ENCODE assay signal across 3 cellular contexts in the genomic region with DNA sequence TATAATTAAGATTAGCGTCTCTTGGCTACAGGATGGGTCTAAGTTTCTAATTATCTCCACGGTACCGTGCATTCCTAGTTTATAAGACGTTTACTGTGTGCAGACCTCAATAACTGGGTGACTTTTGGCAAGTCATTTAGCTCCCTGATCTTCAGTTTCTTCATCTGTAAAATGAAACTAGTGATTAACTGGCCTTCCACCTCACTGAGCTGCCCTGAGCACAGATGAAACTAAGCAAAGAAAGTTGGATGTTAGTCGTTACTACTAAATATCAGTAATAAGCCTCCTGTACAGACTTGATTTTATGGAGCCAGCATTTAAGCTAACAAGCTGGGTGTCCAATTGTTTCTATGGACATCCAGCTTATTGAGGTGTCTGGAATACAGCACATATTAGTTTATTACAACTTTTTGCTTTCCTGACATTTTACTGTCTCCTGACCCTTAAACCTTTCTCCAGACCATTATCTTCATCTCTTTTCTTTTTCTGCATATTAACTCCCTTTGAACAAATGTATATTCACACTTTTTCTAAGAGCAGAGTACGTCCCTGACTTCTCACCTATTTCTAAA.
TF ChIP-seq lines count a peak whose summit lies in the region.

No MANE protein-coding gene starts in this region.

TF ChIP-seq in SK-N-SH treated with all-trans-retinoic acid at 6 μM for 48 hours, 23 proteins besides CTCF, POLR2A, EP300 and RAD21:
- TF ChIP-seq TOX (CRISPR knock-in tag; IDR thresholded peaks at IDR 0.05; ENCODE audit: borderline replicate concordance) (no peak), ESRRG (CRISPR knock-in tag; IDR thresholded peaks at IDR 0.05) (no peak), ZNF565 (CRISPR knock-in tag; conservative IDR thresholded peaks at IDR 0.05; ENCODE audit: low read depth) (no peak), TCF4 (CRISPR knock-in tag; IDR thresholded peaks at IDR 0.05; ENCODE audit: borderline replicate concordance) (no peak), GLIS3 (CRISPR knock-in tag; IDR thresholded peaks at IDR 0.05) (no peak), PATZ1 (CRISPR knock-in tag; IDR thresholded peaks at IDR 0.05; ENCODE audit: borderline replicate concordance) (no peak), BACH2 (CRISPR knock-in tag; IDR thresholded peaks at IDR 0.05; ENCODE audit: borderline replicate concordance) (no peak), PPARA (CRISPR knock-in tag; IDR thresholded peaks at IDR 0.05; ENCODE audit: borderline replicate concordance) (no peak), ZC3H10 (CRISPR knock-in tag; IDR thresholded peaks at IDR 0.05) (no peak), CSRNP3 (CRISPR knock-in tag; IDR thresholded peaks at IDR 0.05) (no peak), ZFP30 (CRISPR knock-in tag; IDR thresholded peaks at IDR 0.05) (no peak)
- TF ChIP-seq, protein P1, sequence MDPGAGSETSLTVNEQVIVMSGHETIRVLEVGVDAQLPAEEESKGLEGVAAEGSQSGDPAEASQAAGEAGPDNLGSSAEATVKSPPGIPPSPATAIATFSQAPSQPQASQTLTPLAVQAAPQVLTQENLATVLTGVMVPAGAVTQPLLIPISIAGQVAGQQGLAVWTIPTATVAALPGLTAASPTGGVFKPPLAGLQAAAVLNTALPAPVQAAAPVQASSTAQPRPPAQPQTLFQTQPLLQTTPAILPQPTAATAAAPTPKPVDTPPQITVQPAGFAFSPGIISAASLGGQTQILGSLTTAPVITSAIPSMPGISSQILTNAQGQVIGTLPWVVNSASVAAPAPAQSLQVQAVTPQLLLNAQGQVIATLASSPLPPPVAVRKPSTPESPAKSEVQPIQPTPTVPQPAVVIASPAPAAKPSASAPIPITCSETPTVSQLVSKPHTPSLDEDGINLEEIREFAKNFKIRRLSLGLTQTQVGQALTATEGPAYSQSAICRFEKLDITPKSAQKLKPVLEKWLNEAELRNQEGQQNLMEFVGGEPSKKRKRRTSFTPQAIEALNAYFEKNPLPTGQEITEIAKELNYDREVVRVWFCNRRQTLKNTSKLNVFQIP (CRISPR knock-in tag; IDR thresholded peaks at IDR 0.05; ENCODE audit: borderline replicate concordance, low read depth) = no peak

TF ChIP-seq in SK-N-SH, 30 proteins besides CTCF, POLR2A, EP300 and RAD21:
- TF ChIP-seq, protein P2, sequence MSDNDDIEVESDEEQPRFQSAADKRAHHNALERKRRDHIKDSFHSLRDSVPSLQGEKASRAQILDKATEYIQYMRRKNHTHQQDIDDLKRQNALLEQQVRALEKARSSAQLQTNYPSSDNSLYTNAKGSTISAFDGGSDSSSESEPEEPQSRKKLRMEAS (IDR thresholded peaks at IDR 0.05; ENCODE audit: low read depth) = no peak
- TF ChIP-seq TEAD4 (IDR thresholded peaks at IDR 0.05; ENCODE audit: borderline replicate concordance, insufficient read depth) = no peak
- no peak for TF ChIP-seq GABPA (IDR thresholded peaks at IDR 0.05; ENCODE audit: low read depth)
- TF ChIP-seq FOSL2 (IDR thresholded peaks at IDR 0.05; ENCODE audit: borderline replicate concordance, low read depth) = no peak
- TF ChIP-seq JUND (IDR thresholded peaks at IDR 0.05) = no peak
- TF ChIP-seq, protein P3, sequence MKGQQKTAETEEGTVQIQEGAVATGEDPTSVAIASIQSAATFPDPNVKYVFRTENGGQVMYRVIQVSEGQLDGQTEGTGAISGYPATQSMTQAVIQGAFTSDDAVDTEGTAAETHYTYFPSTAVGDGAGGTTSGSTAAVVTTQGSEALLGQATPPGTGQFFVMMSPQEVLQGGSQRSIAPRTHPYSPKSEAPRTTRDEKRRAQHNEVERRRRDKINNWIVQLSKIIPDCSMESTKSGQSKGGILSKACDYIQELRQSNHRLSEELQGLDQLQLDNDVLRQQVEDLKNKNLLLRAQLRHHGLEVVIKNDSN (IDR thresholded peaks at IDR 0.05; ENCODE audit: borderline replicate concordance, low read depth) = no peak
- TF ChIP-seq, protein P4, sequence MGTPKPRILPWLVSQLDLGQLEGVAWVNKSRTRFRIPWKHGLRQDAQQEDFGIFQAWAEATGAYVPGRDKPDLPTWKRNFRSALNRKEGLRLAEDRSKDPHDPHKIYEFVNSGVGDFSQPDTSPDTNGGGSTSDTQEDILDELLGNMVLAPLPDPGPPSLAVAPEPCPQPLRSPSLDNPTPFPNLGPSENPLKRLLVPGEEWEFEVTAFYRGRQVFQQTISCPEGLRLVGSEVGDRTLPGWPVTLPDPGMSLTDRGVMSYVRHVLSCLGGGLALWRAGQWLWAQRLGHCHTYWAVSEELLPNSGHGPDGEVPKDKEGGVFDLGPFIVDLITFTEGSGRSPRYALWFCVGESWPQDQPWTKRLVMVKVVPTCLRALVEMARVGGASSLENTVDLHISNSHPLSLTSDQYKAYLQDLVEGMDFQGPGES (IDR thresholded peaks at IDR 0.05; ENCODE audit: low read depth, low read length) = no peak

TF ChIP-seq in K562, 482 proteins besides CTCF, POLR2A, EP300 and RAD21:
- no peak for TF ChIP-seq TBL1XR1 (IDR thresholded peaks at IDR 0.05; ENCODE audit: low read length in 2 of 2)
- TF ChIP-seq THRA (IDR thresholded peaks at IDR 0.05) = no peak
- TF ChIP-seq ELF2 (CRISPR knock-in tag; IDR thresholded peaks at IDR 0.05) = no peak
- TF ChIP-seq ARHGAP35 (IDR thresholded peaks at IDR 0.05; ENCODE audit: partially characterized antibody) = no peak
- no peak for TF ChIP-seq STAG1 (CRISPR knock-in tag; IDR thresholded peaks at IDR 0.05; ENCODE audit: borderline replicate concordance)
- TF ChIP-seq IFI16 (CRISPR knock-in tag; IDR thresholded peaks at IDR 0.05) = no peak
- TF ChIP-seq, protein P5, sequence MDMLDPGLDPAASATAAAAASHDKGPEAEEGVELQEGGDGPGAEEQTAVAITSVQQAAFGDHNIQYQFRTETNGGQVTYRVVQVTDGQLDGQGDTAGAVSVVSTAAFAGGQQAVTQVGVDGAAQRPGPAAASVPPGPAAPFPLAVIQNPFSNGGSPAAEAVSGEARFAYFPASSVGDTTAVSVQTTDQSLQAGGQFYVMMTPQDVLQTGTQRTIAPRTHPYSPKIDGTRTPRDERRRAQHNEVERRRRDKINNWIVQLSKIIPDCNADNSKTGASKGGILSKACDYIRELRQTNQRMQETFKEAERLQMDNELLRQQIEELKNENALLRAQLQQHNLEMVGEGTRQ (CRISPR knock-in tag; IDR thresholded peaks at IDR 0.05) = no peak
